In genomic region chr13:103157034-103157433, GRCh38 we compare ENCODE assay signal across 20 cellular contexts.
DNase-seq lines count a peak whose midpoint lies in the region; ATAC-seq and TF ChIP-seq lines count a peak whose summit lies in the region.
"Had no signal": no experiment of that assay in that cellular context is flagged by ENCODE, and none has a peak within 500 bp of the region (broad histone marks: within the 10 kb centered on the region; RNA-seq: fewer than 3 reads in every experiment).

No MANE protein-coding gene starts in this region.

- intact Hi-C loops in MCF 10A (cut with micrococcal nuclease): no loop called here
- intact Hi-C loops in breast epithelium (cut with DNase I; ENCODE audit: low total_unique reads): no loop called here

- no peaks in the 10 kb centered on the region for H3K9me3 Mint-ChIP-seq in MCF 10A (ENCODE audit: unreplicated experiment)
- H3K9me3 Mint-ChIP-seq: T-cell had no signal

- no peaks in the 10 kb centered on the region for H3K36me3 Mint-ChIP-seq in MCF 10A (ENCODE audit: insufficient read depth, unreplicated experiment)
- H3K36me3 Mint-ChIP-seq: T-cell had no signal

- no peak for TF ChIP-seq POLR2A in breast epithelium (IDR thresholded peaks at IDR 0.05)

- H3K27me3 ChIP-seq in breast epithelium: no peaks in the 10 kb centered on the region

- no peaks in the 10 kb centered on the region for H3K9me3 ChIP-seq in breast epithelium
- H3K9me3 ChIP-seq: SK-N-SH had no signal

- H3K4me3 ChIP-seq in breast epithelium: no peak overlapping the region

- H3K4me1 ChIP-seq in breast epithelium: no peaks in the 10 kb centered on the region

- no peak for TF ChIP-seq CTCF in MCF 10A (IDR thresholded peaks at IDR 0.05; ENCODE audit: unreplicated experiment)
- no peak for TF ChIP-seq CTCF in breast epithelium (IDR thresholded peaks at IDR 0.05)

- POLR2A ChIA-PET in MCF 10A (lab: Yijun Ruan, JAX): interaction anchor here (0.7 to 2.5 kb wide), 4 partner anchors 243 to 1928 kb away, joined by 3 to 15 read pairs (median 4); no protein-coding TSS in a partner anchor

- CTCF ChIA-PET in MCF 10A (lab: Yijun Ruan, JAX): interaction anchor here (0.6 to 0.9 kb wide), 2 partner anchors 41 to 244 kb away, joined by 3 read pairs; no protein-coding TSS in a partner anchor

- H3K27ac Mint-ChIP-seq in MCF 10A (ENCODE audit: low read depth, unreplicated experiment): no peak overlapping the region
- H3K27ac Mint-ChIP-seq: T-cell had no signal

- peaks cover 11% of the 10 kb centered on the region for H3K4me1 Mint-ChIP-seq in MCF 10A (ENCODE audit: insufficient read depth, unreplicated experiment)
- H3K4me1 Mint-ChIP-seq: T-cell had no signal

- H3K4me3 Mint-ChIP-seq in MCF 10A (ENCODE audit: unreplicated experiment): no peak overlapping the region
- H3K4me3 Mint-ChIP-seq: T-cell had no signal

- no TSS peak for BruUV-seq in MCF 10A (replicated peaks; lab: Mats Ljungman, UMichigan)

- no peaks in the 10 kb centered on the region for H3K36me3 ChIP-seq in breast epithelium

- ATAC-seq in GM18861 (IDR thresholded peaks at IDR 0.05; ENCODE audit: unreplicated experiment) (no peak), GM19452 (IDR thresholded peaks at IDR 0.05; ENCODE audit: unreplicated experiment) (no peak)
- ATAC-seq: T-cell had no signal

- H3K27me3 Mint-ChIP-seq in MCF 10A (ENCODE audit: insufficient read depth, unreplicated experiment): no peaks in the 10 kb centered on the region

- peak; percentile 88 for DNase-seq in MCF 10A (ENCODE audit: unreplicated experiment)
- no peak for DNase-seq in breast epithelium (ENCODE audit: low spot score in 2 of 2)
- peak; percentile 65 for DNase-seq in cerebellar cortex (ENCODE audit: low spot score)
- DNase-seq in iris pigment epithelial cell (ENCODE audit: low read depth): peak; percentile 20
- no peak for DNase-seq in SKM-1 treated with dmso at 0.1 percent for 144 hours (lab: John Stamatoyannopoulos, UW; ENCODE audit: unreplicated experiment)
- no peak for DNase-seq in activated CD4-positive, alpha-beta T cell treated with anti-CD3 and anti-CD28 coated beads, Interleukin-2, amount 50 U/mL, for 4 hours
- DNase-seq: AML-193, DMS 273 treated with DMSO at 0.1 percent for 48 hours, NCI-H1417, NCI-H187 treated with DMSO at 0.1 percent for 48 hours, NCI-H345, NCI-H524 treated with DMSO at 0.1 percent for 48 hours, SHP77 treated with DMSO at 0.1 percent for 48 hours, SK-N-SH, T-cell had no signal

- no peak overlapping the region for H3K27ac ChIP-seq in breast epithelium
- H3K27ac ChIP-seq: 22Rv1, C4-2B, KMS-11 had no signal

Comparison
In these comparisons a context has a peak if more than half of its experiments do, and no peak if none do; other contexts are left out.
1. DNase-seq: peak in MCF 10A (single experiment), cerebellar cortex (single experiment) and iris pigment epithelial cell (single experiment); none in breast epithelium (0 of 2), SKM-1 treated with dmso at 0.1 percent for 144 hours (single experiment) and activated CD4-positive, alpha-beta T cell treated with anti-CD3 and anti-CD28 coated beads, Interleukin-2, amount 50 U/mL, for 4 hours (0 of 2).